ENCODE assay signal across 1 cellular context in genomic region chr2:150376627-150377335, GRCh38.
TF ChIP-seq lines count a peak whose summit lies in the region.

No MANE protein-coding gene starts in this region.

TF ChIP-seq in liver, 16 proteins besides CTCF, POLR2A, EP300 and RAD21 (continued from another document):
- TF ChIP-seq, protein P1, sequence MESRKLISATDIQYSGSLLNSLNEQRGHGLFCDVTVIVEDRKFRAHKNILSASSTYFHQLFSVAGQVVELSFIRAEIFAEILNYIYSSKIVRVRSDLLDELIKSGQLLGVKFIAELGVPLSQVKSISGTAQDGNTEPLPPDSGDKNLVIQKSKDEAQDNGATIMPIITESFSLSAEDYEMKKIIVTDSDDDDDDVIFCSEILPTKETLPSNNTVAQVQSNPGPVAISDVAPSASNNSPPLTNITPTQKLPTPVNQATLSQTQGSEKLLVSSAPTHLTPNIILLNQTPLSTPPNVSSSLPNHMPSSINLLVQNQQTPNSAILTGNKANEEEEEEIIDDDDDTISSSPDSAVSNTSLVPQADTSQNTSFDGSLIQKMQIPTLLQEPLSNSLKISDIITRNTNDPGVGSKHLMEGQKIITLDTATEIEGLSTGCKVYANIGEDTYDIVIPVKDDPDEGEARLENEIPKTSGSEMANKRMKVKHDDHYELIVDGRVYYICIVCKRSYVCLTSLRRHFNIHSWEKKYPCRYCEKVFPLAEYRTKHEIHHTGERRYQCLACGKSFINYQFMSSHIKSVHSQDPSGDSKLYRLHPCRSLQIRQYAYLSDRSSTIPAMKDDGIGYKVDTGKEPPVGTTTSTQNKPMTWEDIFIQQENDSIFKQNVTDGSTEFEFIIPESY (IDR thresholded peaks at IDR 0.05), result no peak
- no peak for TF ChIP-seq TAF1 (conservative IDR thresholded peaks at IDR 0.05)
- TF ChIP-seq JUND (IDR thresholded peaks at IDR 0.05), result peak; percentile 60 to 73
- peak; percentile 82 for TF ChIP-seq NR2F2 (IDR thresholded peaks at IDR 0.05)
- TF ChIP-seq GABPA (IDR thresholded peaks at IDR 0.05 in 1 of 2, conservative IDR thresholded peaks at IDR 0.05 in 1 of 2), result no peak
- no peak for TF ChIP-seq FOXA2 (IDR thresholded peaks at IDR 0.05)
- peak; percentile 81 to 84 for TF ChIP-seq RXRA (IDR thresholded peaks at IDR 0.05)
- TF ChIP-seq, protein P2, sequence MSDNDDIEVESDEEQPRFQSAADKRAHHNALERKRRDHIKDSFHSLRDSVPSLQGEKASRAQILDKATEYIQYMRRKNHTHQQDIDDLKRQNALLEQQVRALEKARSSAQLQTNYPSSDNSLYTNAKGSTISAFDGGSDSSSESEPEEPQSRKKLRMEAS (IDR thresholded peaks at IDR 0.05), result peak; percentile 80
- TF ChIP-seq EGR1 (IDR thresholded peaks at IDR 0.05; ENCODE audit: low read depth in 2 of 2), result no peak
- TF ChIP-seq, protein P3, sequence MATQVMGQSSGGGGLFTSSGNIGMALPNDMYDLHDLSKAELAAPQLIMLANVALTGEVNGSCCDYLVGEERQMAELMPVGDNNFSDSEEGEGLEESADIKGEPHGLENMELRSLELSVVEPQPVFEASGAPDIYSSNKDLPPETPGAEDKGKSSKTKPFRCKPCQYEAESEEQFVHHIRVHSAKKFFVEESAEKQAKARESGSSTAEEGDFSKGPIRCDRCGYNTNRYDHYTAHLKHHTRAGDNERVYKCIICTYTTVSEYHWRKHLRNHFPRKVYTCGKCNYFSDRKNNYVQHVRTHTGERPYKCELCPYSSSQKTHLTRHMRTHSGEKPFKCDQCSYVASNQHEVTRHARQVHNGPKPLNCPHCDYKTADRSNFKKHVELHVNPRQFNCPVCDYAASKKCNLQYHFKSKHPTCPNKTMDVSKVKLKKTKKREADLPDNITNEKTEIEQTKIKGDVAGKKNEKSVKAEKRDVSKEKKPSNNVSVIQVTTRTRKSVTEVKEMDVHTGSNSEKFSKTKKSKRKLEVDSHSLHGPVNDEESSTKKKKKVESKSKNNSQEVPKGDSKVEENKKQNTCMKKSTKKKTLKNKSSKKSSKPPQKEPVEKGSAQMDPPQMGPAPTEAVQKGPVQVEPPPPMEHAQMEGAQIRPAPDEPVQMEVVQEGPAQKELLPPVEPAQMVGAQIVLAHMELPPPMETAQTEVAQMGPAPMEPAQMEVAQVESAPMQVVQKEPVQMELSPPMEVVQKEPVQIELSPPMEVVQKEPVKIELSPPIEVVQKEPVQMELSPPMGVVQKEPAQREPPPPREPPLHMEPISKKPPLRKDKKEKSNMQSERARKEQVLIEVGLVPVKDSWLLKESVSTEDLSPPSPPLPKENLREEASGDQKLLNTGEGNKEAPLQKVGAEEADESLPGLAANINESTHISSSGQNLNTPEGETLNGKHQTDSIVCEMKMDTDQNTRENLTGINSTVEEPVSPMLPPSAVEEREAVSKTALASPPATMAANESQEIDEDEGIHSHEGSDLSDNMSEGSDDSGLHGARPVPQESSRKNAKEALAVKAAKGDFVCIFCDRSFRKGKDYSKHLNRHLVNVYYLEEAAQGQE (IDR thresholded peaks at IDR 0.05), result no peak
- TF ChIP-seq ATF3 (IDR thresholded peaks at IDR 0.05), result peak; percentile 85
